Comparison of ENCODE assay signal across 13 cellular contexts in genomic region chr6:37878150-37878710, GRCh38. TPM values are rescaled to one million over a fixed set of nuclear protein-coding genes. Genes with fewer than 3 reads are reported as not detected.
DNase-seq lines count a peak whose midpoint lies in the region; ATAC-seq and TF ChIP-seq lines count a peak whose summit lies in the region.
"Had no signal": no experiment of that assay in that cellular context is flagged by ENCODE, and none has a peak within 500 bp of the region (broad histone marks: within the 10 kb centered on the region; RNA-seq: fewer than 3 reads in every experiment).

No MANE protein-coding gene starts in this region.

- H3K27ac Mint-ChIP-seq in progenitor cell of endocrine pancreas: peak overlapping the region; percentile 22
- H3K27ac Mint-ChIP-seq: CD8-positive, alpha-beta T cell had no signal

- no peaks in the 10 kb centered on the region for H3K9me3 Mint-ChIP-seq in progenitor cell of endocrine pancreas (ENCODE audit: low read depth)
- H3K9me3 Mint-ChIP-seq: CD8-positive, alpha-beta T cell had no signal

- H3K36me3 Mint-ChIP-seq in progenitor cell of endocrine pancreas (ENCODE audit: insufficient read depth): peaks cover 5% of the 10 kb centered on the region

- DNase-seq in ELR (ENCODE audit: low read depth) (peak; percentile 20), NCI-H69 (lab: John Stamatoyannopoulos, UW) (peak; percentile 56), left ventricle myocardium superior (no peak), progenitor cell of endocrine pancreas (ENCODE audit: low spot score, unreplicated experiment) (no peak), cerebellar nuclear complex (lab: John Stamatoyannopoulos, UW) (no peak), HK-2 (ENCODE audit: unreplicated experiment) (no peak), NCI-H345 (lab: John Stamatoyannopoulos, UW) (no peak)
- DNase-seq: activated T-cell treated with anti-CD3 and anti-CD28 coated beads, Interleukin-2, amount 50 U/mL, for 1 hour; CD8-positive, alpha-beta T cell; NCI-H1092 treated with DMSO at 0.1 percent for 48 hours; NCI-H446; PC-9 had no signal

- TF ChIP-seq CTCF in progenitor cell of endocrine pancreas (IDR thresholded peaks at IDR 0.05; ENCODE audit: unreplicated experiment): no peak

- H3K4me1 Mint-ChIP-seq in progenitor cell of endocrine pancreas (ENCODE audit: low read depth): peaks cover 46% of the 10 kb centered on the region

- ATAC-seq in left ventricle myocardium superior (peak; percentile 46), GM18868 (IDR thresholded peaks at IDR 0.05; ENCODE audit: unreplicated experiment) (no peak)
- ATAC-seq: CD8-positive, alpha-beta T cell had no signal

- intact Hi-C loops in left ventricle myocardium superior (cut with micrococcal nuclease): no loop called here

- no peak overlapping the region for H3K4me3 Mint-ChIP-seq in progenitor cell of endocrine pancreas (ENCODE audit: low read depth)
- H3K4me3 Mint-ChIP-seq: CD8-positive, alpha-beta T cell had no signal

- H3K27me3 Mint-ChIP-seq in progenitor cell of endocrine pancreas: no peaks in the 10 kb centered on the region

RNA-seq across cellular contexts. Expression of gene ZFAND3, which starts 58.7 kb away (rescaled TPM):
- total RNA-seq in left ventricle myocardium superior: 83.5 TPM
- total RNA-seq in progenitor cell of endocrine pancreas: 92.7 and 102 TPM in 2 replicates

Comparison
In these comparisons a context has a peak if more than half of its experiments do, and no peak if none do; other contexts are left out.
1. DNase-seq: peak in ELR (single experiment) and NCI-H69 (single experiment); none in left ventricle myocardium superior (single experiment), progenitor cell of endocrine pancreas (single experiment), cerebellar nuclear complex (0 of 2), HK-2 (single experiment) and NCI-H345 (single experiment).